Comparison of ENCODE assay signal across 22 cellular contexts in the genomic region with DNA sequence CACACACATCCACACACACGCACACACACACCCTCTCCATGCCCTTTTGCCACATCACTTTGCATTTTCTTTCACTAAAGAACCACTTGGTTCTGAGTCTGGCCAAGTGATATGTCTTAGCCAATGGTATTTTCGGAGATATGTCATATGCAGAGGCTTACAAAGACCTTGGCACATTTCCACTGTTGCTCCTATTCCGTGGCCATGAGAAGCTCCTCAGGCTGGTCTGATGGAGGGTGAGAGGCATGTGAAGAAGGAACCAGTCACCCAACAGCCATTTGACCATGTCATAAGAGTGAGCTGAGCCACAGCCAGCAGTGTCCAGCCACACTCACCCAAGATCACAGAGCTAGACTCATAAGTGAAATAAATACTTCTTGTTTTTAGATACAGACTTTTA.
DNase-seq lines count a peak whose midpoint lies in the region; ATAC-seq and TF ChIP-seq lines count a peak whose summit lies in the region.
"Had no signal": no experiment of that assay in that cellular context is flagged by ENCODE, and none has a peak within 500 bp of the region (broad histone marks: within the 10 kb centered on the region; RNA-seq: fewer than 3 reads in every experiment).

No MANE protein-coding gene starts in this region.

- no peak overlapping the region for H3K4me3 ChIP-seq in fibroblast of the aortic adventitia (ENCODE audit: low read depth, low read length)
- no peak overlapping the region for H3K4me3 ChIP-seq in thyroid gland (replicated peaks in 1 of 3)
- H3K4me3 ChIP-seq: coronary artery, hepatocyte, vagina had no signal

- peaks cover 23 to 24% of the 10 kb centered on the region in 2 donors for H3K4me1 ChIP-seq in thyroid gland
- H3K4me1 ChIP-seq: Caco-2, parathyroid adenoma, vagina had no signal

- H3K9me3 ChIP-seq in thyroid gland: no peaks in the 10 kb centered on the region
- H3K9me3 ChIP-seq: Caco-2, SK-N-SH, vagina had no signal

- H3K27ac ChIP-seq in thyroid gland: peak overlapping the region; percentile 66 to 76 (median 68)
- H3K27ac ChIP-seq: coronary artery, hepatocyte, parathyroid adenoma, vagina had no signal

- WGBS in thyroid gland, 2 donors: 51 to 55% methylated on average over 3 of the region's 3 CpGs

- ATAC-seq in HG02870 (IDR thresholded peaks at IDR 0.05; ENCODE audit: unreplicated experiment): no peak
- ATAC-seq: activated naive CD8-positive, alpha-beta T cell treated with anti-CD3 and anti-CD28 coated beads, Interleukin-2, amount 50 U/mL, for 24 hours; sciatic nerve had no signal

- DNase-seq in GM03348 (ENCODE audit: low spot score) (peak; percentile 27), RPMI7951 (ENCODE audit: low read depth) (peak; percentile 2), fibroblast of the aortic adventitia (ENCODE audit: low read depth) (peak; percentile 80), thyroid gland (peak; percentile 61 to 66), COLO668 (lab: John Stamatoyannopoulos, UW; ENCODE audit: unreplicated experiment) (no peak), NCI-H146 treated with DMSO at 0.1 percent for 48 hours (lab: John Stamatoyannopoulos, UW; ENCODE audit: unreplicated experiment) (no peak)
- DNase-seq: activated CD4-positive, alpha-beta T cell treated with anti-CD3 and anti-CD28 coated beads, Interleukin-2, amount 50 U/mL, for 48 hours; activated effector memory CD4-positive, alpha-beta T cell treated with anti-CD3 and anti-CD28 coated beads, Interleukin-2, amount 50 U/mL, for 16 hours; activated naive CD8-positive, alpha-beta T cell treated with anti-CD3 and anti-CD28 coated beads, Interleukin-2, amount 50 U/mL, for 24 hours; Caco-2; H9; NCI-H1436 treated with DMSO at 0.1 percent for 48 hours; NCI-H2171; NCI-H526 treated with DMSO at 0.1 percent for 48 hours; SK-N-SH; substantia nigra had no signal

- no peaks in the 10 kb centered on the region for H3K27me3 ChIP-seq in thyroid gland
- H3K27me3 ChIP-seq: hepatocyte, vagina had no signal

- no peak for TF ChIP-seq POLR2A in thyroid gland (IDR thresholded peaks at IDR 0.05)

- TF ChIP-seq CTCF in fibroblast of the aortic adventitia (IDR thresholded peaks at IDR 0.05; ENCODE audit: insufficient read depth, low read length) (no peak), thyroid gland (IDR thresholded peaks at IDR 0.05) (no peak)

- no peaks in the 10 kb centered on the region for H3K36me3 ChIP-seq in thyroid gland
- H3K36me3 ChIP-seq: vagina had no signal

- intact Hi-C loops in thyroid gland (cut with DNase I): no loop called here

Comparison
In these comparisons a context has a peak if more than half of its experiments do, and no peak if none do; other contexts are left out.
1. DNase-seq: peak in GM03348 (single experiment), RPMI7951 (single experiment), fibroblast of the aortic adventitia (single experiment) and thyroid gland (2 of 2); none in COLO668 (single experiment) and NCI-H146 treated with DMSO at 0.1 percent for 48 hours (single experiment).